8 cellular contexts compared by ENCODE assay signal in the genomic region with DNA sequence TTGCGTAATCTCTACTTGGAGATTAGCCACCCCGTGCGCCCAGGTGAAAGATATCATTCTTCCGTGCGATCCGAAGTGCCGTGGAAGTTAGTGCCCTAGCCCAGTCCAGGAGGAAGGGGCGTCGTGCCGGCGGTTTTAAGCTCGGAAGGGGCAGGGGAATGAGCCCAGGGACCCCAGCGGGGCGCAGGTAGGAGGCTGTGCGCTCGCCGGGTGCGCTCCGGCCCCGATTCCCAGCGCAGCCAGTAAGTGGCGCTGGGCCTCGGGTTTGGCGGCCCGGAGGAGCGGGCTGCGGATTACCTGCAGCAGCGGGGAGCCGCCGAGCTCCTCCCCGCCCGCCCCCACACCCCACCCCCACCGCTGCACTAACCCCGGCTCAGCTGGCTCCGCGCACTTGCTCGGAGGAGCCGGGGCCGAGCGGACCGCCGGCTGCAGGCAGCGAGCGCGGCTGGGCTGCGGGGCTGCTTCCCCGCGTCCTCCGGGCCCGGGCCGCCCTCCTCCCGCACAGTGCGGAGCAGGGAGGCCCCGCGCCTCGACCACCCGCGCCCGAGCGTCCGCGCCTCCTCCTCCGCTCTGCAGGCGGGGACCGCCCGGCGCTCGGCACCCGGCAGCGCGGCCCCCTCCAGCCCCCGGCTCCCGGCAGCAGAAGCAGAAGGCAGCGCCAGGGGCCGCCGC. TPM values are rescaled to one million over a fixed set of nuclear protein-coding genes. Genes with fewer than 3 reads are reported as not detected.
DNase-seq lines count a peak whose midpoint lies in the region; ATAC-seq, FAIRE-seq and TF ChIP-seq lines count a peak whose summit lies in the region.

Gene RYR2 (plus strand): TSS at position 390 of the 672 bp plus-strand sequence. CDS start 338 bp downstream, outside the sequence.

- peak within 1 kb of the TSS; percentile 33 for H3K4me3 ChIP-seq in astrocyte of the cerebellum (ENCODE audit: low read depth, low read length)
- peak within 1 kb of the TSS in 1 of 2 donors; percentile 39 for H3K4me3 ChIP-seq in kidney (ENCODE audit: low read length in 2 of 2)
- peak within 1 kb of the TSS; percentile 49 to 63 (median 58) for H3K4me3 ChIP-seq in stomach
- no peak within 1 kb of the TSS for H3K4me3 ChIP-seq in Caco-2 (ENCODE audit: low read depth, low read length)

- in situ Hi-C loops in astrocyte of the cerebellum (cut with HindIII; ENCODE audit: low sequenced_read_pairs), result no loop called here

- TF ChIP-seq EP300 in stomach (IDR thresholded peaks at IDR 0.05), result no peak

- peaks cover 0 to 9% of the 10 kb centered on the region in 2 donors for H3K4me1 ChIP-seq in kidney (ENCODE audit: control insufficient read depth in 1 of 2, insufficient read depth in 1 of 2, low read depth in 1 of 2, low read length in 2 of 2)
- H3K4me1 ChIP-seq in stomach, result peaks cover 12 to 39% (median 25%) of the 10 kb centered on the region in 4 donors
- no peaks in the 10 kb centered on the region for H3K4me1 ChIP-seq in Caco-2

- no peaks in the 10 kb centered on the region for H3K9me3 Mint-ChIP-seq in Caco-2 (ENCODE audit: unreplicated experiment)

- H3K9me3 ChIP-seq in kidney (ENCODE audit: control insufficient read depth in 1 of 2, low read length in 2 of 2) (no peaks in the 10 kb centered on the region), stomach (no peaks in the 10 kb centered on the region), Caco-2 (no peaks in the 10 kb centered on the region)

- BruUV-seq in Caco-2 (replicated peaks; lab: Mats Ljungman, UMichigan), result no TSS peak

- H3K4me1 Mint-ChIP-seq in Caco-2 (ENCODE audit: low read depth, unreplicated experiment), result no peaks in the 10 kb centered on the region

- TF ChIP-seq CTCF in astrocyte of the cerebellum (IDR thresholded peaks at IDR 0.05; ENCODE audit: low read depth, low read length, missing control alignments), result peak; percentile 43
- peak; percentile 12 for TF ChIP-seq CTCF in kidney (IDR thresholded peaks at IDR 0.05; ENCODE audit: borderline replicate concordance, extremely low read depth, insufficient read depth)
- TF ChIP-seq CTCF in stomach (IDR thresholded peaks at IDR 0.05), result peak in 3 of 7 experiments; percentile 16 to 56 (median 52)
- TF ChIP-seq CTCF in Caco-2 (IDR thresholded peaks at IDR 0.05; ENCODE audit: insufficient read depth in 1 of 2, low read depth in 1 of 2, low read length in 1 of 2, severe bottlenecking in 1 of 2, unreplicated experiment in 1 of 2), result no peak

- H3K4me3 Mint-ChIP-seq in Caco-2 (ENCODE audit: unreplicated experiment), result no peak within 1 kb of the TSS

- H3K27me3 ChIP-seq in stomach, result peaks cover 0 to 45% (median 32%) of the 10 kb centered on the region in 3 donors
- no peaks in the 10 kb centered on the region for H3K27me3 ChIP-seq in Caco-2 (replicated peaks; ENCODE audit: control insufficient read depth, insufficient read depth, low read length)

- no peak for ATAC-seq in HG02588 (IDR thresholded peaks at IDR 0.05; ENCODE audit: unreplicated experiment)

- no peak within 1 kb of the TSS for H3K9ac ChIP-seq in kidney (ENCODE audit: low read length in 2 of 2)

- no peaks in the 10 kb centered on the region for H3K36me3 ChIP-seq in kidney (ENCODE audit: control insufficient read depth in 1 of 2, insufficient read depth in 2 of 2, low read length in 2 of 2)
- no peaks in the 10 kb centered on the region for H3K36me3 ChIP-seq in stomach
- no peaks in the 10 kb centered on the region for H3K36me3 ChIP-seq in Caco-2 (ENCODE audit: control insufficient read depth, insufficient read depth, low read length)

- CTCF ChIA-PET in Caco-2 (lab: Charles Lee), result no interaction called here

- POLR2A ChIA-PET in Caco-2 (lab: Charles Lee), result interaction anchor here (0.5 kb wide), 1 partner anchor 32 kb away, joined by 4 read pairs; no protein-coding TSS in a partner anchor

- 2 to 3% (median 2%) methylated on average over 15 to 76 of the region's 76 CpGs for WGBS in stomach, 5 donors

- FAIRE-seq in kidney (lab: Jason Lieb, UNC), result no peak

- no peak for TF ChIP-seq POLR2A in stomach (IDR thresholded peaks at IDR 0.05)

- H3K27ac ChIP-seq in kidney (ENCODE audit: low read depth in 2 of 2, low read length in 2 of 2), result no peak within 1 kb of the TSS
- peak within 1 kb of the TSS in 3 of 5 donors; percentile 65 to 89 (median 69) for H3K27ac ChIP-seq in stomach

- peak; percentile 87 for DNase-seq in NCI-H82 (lab: John Stamatoyannopoulos, UW)
- no peak for DNase-seq in NCI-H82 treated with DMSO at 0.1 percent for 48 hours (lab: John Stamatoyannopoulos, UW; ENCODE audit: unreplicated experiment)
- no peak for DNase-seq in astrocyte of the cerebellum (ENCODE audit: low read depth)
- peak; percentile 59 for DNase-seq in kidney
- no peak for DNase-seq in stomach
- DNase-seq in Caco-2, result no peak
- no peak for DNase-seq in H4 (ENCODE audit: low spot score)

- H3K36me3 Mint-ChIP-seq in Caco-2 (ENCODE audit: insufficient read depth, unreplicated experiment), result no peaks in the 10 kb centered on the region

- H3K27ac Mint-ChIP-seq in Caco-2 (ENCODE audit: unreplicated experiment), result no peak within 1 kb of the TSS

- H3K27me3 Mint-ChIP-seq in Caco-2 (ENCODE audit: insufficient read depth, unreplicated experiment), result peaks cover 4% of the 10 kb centered on the region

- intact Hi-C loops in kidney (cut with DNase I), result no loop called here
- intact Hi-C loops in stomach (cut with DNase I; ENCODE audit: low total_unique reads), result no loop called here
- intact Hi-C loops in Caco-2 (cut with micrococcal nuclease; ENCODE audit: unreplicated experiment), result no loop called here

RNA-seq across cellular contexts. Expression of gene RYR2, which starts in this region (rescaled TPM):
- total RNA-seq in kidney (0.60 TPM), stomach (10 to 100 TPM in 2 of 5 donors, 1 to 10 TPM in 3; 1.8 to 33.5 (median 3.5) TPM), Caco-2 (2022) (3.4 and 3.6 TPM in 2 replicates)
- polyA plus RNA-seq in kidney (ENCODE audit: insufficient read depth, low read depth, low replicate concordance) (0.28 TPM), stomach (1 to 10 TPM in 1 of 3 donors, under 1 TPM in 2; 0.25 to 1.4 (median 0.61) TPM)
- total RNA-seq in H4 (2014; rRNA removed; shearing (Covaris generic)), result 1.4 and 1.7 TPM in 2 replicates

Comparison
In these comparisons a context has a peak if more than half of its experiments do, and no peak if none do; other contexts are left out.
1. Peak in DNase-seq in kidney; RNA of the gene not detected or under 1 TPM.
2. CTCF ChIP-seq: peak in astrocyte of the cerebellum (single experiment) and kidney (single experiment); none in Caco-2 (0 of 2).
3. H3K27ac ChIP-seq: peak in stomach (3 of 5); none in kidney (0 of 2).